Comparison of ENCODE assay signal across 8 cellular contexts in genomic region chr14:104150201-104151027, GRCh38. TPM values are rescaled to one million over a fixed set of nuclear protein-coding genes. Genes with fewer than 3 reads are reported as not detected.
DNase-seq lines count a peak whose midpoint lies in the region; ATAC-seq and TF ChIP-seq lines count a peak whose summit lies in the region.
"Had no signal": no experiment of that assay in that cellular context is flagged by ENCODE, and none has a peak within 500 bp of the region (broad histone marks: within the 10 kb centered on the region; RNA-seq: fewer than 3 reads in every experiment).

No MANE protein-coding gene starts in this region.

- no peak for TF ChIP-seq POLR2A in gastroesophageal sphincter (IDR thresholded peaks at IDR 0.05)

- DNase-seq in GM23248 (peak; percentile 36), NCI-H524 (lab: John Stamatoyannopoulos, UW) (peak; percentile 97 to 99), fibroblast of peridontal ligament (ENCODE audit: extremely low read depth) (peak; percentile 46), retina (peak; percentile 85), NCI-H526 (lab: John Stamatoyannopoulos, UW) (no peak)

- no peak for TF ChIP-seq EP300 in gastroesophageal sphincter (IDR thresholded peaks at IDR 0.05)

- H3K27ac ChIP-seq in GM23248 (no peak overlapping the region), gastroesophageal sphincter (peak overlapping the region in 1 of 4 donors; percentile 22)
- H3K27ac ChIP-seq: psoas muscle had no signal

- H3K27me3 ChIP-seq in GM23248 (replicated peaks; ENCODE audit: insufficient read depth) (no peaks in the 10 kb centered on the region), gastroesophageal sphincter (peaks cover 46% of the 10 kb centered on the region)

- H2AFZ ChIP-seq in GM23248: no peak overlapping the region

- no peak overlapping the region for H3K9ac ChIP-seq in GM23248

- no peaks in the 10 kb centered on the region for H3K79me2 ChIP-seq in GM23248 (ENCODE audit: insufficient read depth)

- no peak overlapping the region for H3K4me3 ChIP-seq in GM23248
- no peak overlapping the region for H3K4me3 ChIP-seq in gastroesophageal sphincter
- H3K4me3 ChIP-seq: psoas muscle had no signal

- TF ChIP-seq CTCF in gastroesophageal sphincter (IDR thresholded peaks at IDR 0.05): no peak

- in situ Hi-C loops in GM23248 (cut with MboI): no loop called here

- H3K4me2 ChIP-seq in GM23248 (ENCODE audit: unreplicated experiment): no peak overlapping the region

- H3K36me3 ChIP-seq in GM23248 (ENCODE audit: low read depth): no peaks in the 10 kb centered on the region
- no peaks in the 10 kb centered on the region for H3K36me3 ChIP-seq in gastroesophageal sphincter

- no peaks in the 10 kb centered on the region for H4K20me1 ChIP-seq in GM23248 (ENCODE audit: insufficient read depth)

- H3K9me3 ChIP-seq in GM23248 (ENCODE audit: low read depth): no peaks in the 10 kb centered on the region
- H3K9me3 ChIP-seq in gastroesophageal sphincter: no peaks in the 10 kb centered on the region
- H3K9me3 ChIP-seq: psoas muscle had no signal

- H3F3A ChIP-seq in GM23248 (ENCODE audit: insufficient read depth): no peaks in the 10 kb centered on the region

- no peaks in the 10 kb centered on the region for H3K9me2 ChIP-seq in GM23248 (ENCODE audit: insufficient read depth)

- ATAC-seq in HG03139 (IDR thresholded peaks at IDR 0.05; ENCODE audit: unreplicated experiment) (no peak), gastroesophageal sphincter (no peak)

- 27 to 29% methylated on average over 18 to 19 of the region's 19 CpGs for WGBS in GM23248 (ENCODE audit: low coverage in 1 of 2, low lambda C conversion rate in 2 of 2, missing lambda C conversion rate in 2 of 2), 2 experiments
- no CpG with 5 or more reads among the region's 19 CpGs for WGBS in gastroesophageal sphincter (ENCODE audit: low coverage in 1 of 2), 2 donors

- no peaks in the 10 kb centered on the region for H3K4me1 ChIP-seq in GM23248 (ENCODE audit: insufficient read depth)
- H3K4me1 ChIP-seq in gastroesophageal sphincter: peaks cover 0 to 13% (median 0%) of the 10 kb centered on the region in 3 donors
- H3K4me1 ChIP-seq: psoas muscle had no signal

RNA-seq across cellular contexts. Expression of gene KIF26A, which starts 12.0 kb away (rescaled TPM):
- not detected in 2 replicates for total RNA-seq in GM23248 (2014; rRNA removed; shearing (Covaris generic))
- not detected in 2 replicates for polyA plus RNA-seq in GM23248 (2016; fragmentation: Nextera tagmentation; extraction: Ambion mirVana)
- total RNA-seq in gastroesophageal sphincter: 1 to 10 TPM; 2.2 to 6.9 (median 2.9) TPM

Comparison
In these comparisons a context has a peak if more than half of its experiments do, and no peak if none do; other contexts are left out.
1. DNase-seq: peak in GM23248 (single experiment), NCI-H524 (2 of 2), fibroblast of peridontal ligament (single experiment) and retina (single experiment); none in NCI-H526 (0 of 2).